In the genomic region with DNA sequence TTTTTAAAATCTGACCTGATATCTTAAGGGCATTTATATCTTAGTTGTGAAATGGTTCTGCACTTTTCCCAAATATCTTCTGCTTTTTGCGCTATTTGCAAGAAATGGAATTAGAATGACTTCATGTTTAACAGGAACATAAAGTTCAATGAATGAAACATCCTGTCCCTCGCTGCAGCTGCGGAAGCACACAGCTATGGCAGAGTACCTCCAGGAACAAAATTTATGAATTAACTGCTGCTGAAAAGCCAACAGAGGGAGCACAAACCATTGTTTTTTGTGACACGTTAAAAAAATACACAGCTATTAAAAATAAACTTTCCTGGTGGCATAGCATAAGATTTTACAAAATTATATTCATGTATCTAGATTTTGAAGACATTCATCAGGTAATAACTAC, we compare ENCODE assay signal across 1 cellular context.
TF ChIP-seq lines count a peak whose summit lies in the region.

No MANE protein-coding gene starts in this region.

TF ChIP-seq in GM23338, 12 proteins besides CTCF, POLR2A, EP300 and RAD21 (continued from another document):
- TF ChIP-seq STAT1 (IDR thresholded peaks at IDR 0.05; ENCODE audit: unreplicated experiment) (no peak), CREB1 (CRISPR knock-in tag; IDR thresholded peaks at IDR 0.05; ENCODE audit: low read depth) (no peak), ZNF114 (CRISPR knock-in tag; IDR thresholded peaks at IDR 0.05) (no peak)
- TF ChIP-seq, protein P1, sequence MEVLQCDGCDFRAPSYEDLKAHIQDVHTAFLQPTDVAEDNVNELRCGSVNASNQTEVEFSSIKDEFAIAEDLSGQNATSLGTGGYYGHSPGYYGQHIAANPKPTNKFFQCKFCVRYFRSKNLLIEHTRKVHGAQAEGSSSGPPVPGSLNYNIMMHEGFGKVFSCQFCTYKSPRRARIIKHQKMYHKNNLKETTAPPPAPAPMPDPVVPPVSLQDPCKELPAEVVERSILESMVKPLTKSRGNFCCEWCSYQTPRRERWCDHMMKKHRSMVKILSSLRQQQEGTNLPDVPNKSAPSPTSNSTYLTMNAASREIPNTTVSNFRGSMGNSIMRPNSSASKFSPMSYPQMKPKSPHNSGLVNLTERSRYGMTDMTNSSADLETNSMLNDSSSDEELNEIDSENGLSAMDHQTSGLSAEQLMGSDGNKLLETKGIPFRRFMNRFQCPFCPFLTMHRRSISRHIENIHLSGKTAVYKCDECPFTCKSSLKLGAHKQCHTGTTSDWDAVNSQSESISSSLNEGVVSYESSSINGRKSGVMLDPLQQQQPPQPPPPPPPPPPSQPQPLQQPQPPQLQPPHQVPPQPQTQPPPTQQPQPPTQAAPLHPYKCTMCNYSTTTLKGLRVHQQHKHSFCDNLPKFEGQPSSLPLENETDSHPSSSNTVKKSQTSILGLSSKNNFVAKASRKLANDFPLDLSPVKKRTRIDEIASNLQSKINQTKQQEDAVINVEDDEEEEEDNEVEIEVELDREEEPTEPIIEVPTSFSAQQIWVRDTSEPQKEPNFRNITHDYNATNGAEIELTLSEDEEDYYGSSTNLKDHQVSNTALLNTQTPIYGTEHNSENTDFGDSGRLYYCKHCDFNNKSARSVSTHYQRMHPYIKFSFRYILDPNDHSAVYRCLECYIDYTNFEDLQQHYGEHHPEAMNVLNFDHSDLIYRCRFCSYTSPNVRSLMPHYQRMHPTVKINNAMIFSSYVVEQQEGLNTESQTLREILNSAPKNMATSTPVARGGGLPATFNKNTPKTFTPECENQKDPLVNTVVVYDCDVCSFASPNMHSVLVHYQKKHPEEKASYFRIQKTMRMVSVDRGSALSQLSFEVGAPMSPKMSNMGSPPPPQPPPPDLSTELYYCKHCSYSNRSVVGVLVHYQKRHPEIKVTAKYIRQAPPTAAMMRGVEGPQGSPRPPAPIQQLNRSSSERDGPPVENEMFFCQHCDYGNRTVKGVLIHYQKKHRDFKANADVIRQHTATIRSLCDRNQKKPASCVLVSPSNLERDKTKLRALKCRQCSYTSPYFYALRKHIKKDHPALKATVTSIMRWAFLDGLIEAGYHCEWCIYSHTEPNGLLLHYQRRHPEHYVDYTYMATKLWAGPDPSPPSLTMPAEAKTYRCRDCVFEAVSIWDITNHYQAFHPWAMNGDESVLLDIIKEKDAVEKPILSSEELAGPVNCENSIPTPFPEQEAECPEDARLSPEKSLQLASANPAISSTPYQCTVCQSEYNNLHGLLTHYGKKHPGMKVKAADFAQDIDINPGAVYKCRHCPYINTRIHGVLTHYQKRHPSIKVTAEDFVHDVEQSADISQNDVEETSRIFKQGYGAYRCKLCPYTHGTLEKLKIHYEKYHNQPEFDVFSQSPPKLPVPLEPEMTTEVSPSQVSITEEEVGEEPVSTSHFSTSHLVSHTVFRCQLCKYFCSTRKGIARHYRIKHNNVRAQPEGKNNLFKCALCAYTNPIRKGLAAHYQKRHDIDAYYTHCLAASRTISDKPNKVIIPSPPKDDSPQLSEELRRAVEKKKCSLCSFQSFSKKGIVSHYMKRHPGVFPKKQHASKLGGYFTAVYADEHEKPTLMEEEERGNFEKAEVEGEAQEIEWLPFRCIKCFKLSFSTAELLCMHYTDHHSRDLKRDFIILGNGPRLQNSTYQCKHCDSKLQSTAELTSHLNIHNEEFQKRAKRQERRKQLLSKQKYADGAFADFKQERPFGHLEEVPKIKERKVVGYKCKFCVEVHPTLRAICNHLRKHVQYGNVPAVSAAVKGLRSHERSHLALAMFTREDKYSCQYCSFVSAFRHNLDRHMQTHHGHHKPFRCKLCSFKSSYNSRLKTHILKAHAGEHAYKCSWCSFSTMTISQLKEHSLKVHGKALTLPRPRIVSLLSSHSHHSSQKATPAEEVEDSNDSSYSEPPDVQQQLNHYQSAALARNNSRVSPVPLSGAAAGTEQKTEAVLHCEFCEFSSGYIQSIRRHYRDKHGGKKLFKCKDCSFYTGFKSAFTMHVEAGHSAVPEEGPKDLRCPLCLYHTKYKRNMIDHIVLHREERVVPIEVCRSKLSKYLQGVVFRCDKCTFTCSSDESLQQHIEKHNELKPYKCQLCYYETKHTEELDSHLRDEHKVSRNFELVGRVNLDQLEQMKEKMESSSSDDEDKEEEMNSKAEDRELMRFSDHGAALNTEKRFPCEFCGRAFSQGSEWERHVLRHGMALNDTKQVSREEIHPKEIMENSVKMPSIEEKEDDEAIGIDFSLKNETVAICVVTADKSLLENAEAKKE (CRISPR knock-in tag; IDR thresholded peaks at IDR 0.05) = no peak
